ENCODE assay signal across 1 cellular context in genomic region chr17:78396436-78397335, GRCh38.
TF ChIP-seq lines count a peak whose summit lies in the region.

No MANE protein-coding gene starts in this region.

TF ChIP-seq in GM23338, 12 proteins besides CTCF, POLR2A, EP300 and RAD21 (continued from another document):
- TF ChIP-seq ZNF462 (CRISPR knock-in tag; IDR thresholded peaks at IDR 0.05) (no peak), POLR2AphosphoS5 (IDR thresholded peaks at IDR 0.05; ENCODE audit: low read depth) (no peak), ZNF331 (CRISPR knock-in tag; IDR thresholded peaks at IDR 0.05; ENCODE audit: low read depth) (no peak), ETS1 (IDR thresholded peaks at IDR 0.05) (no peak), REST (IDR thresholded peaks at IDR 0.05; ENCODE audit: unreplicated experiment) (no peak), NANOG (IDR thresholded peaks at IDR 0.05; ENCODE audit: borderline replicate concordance) (no peak), STAT1 (IDR thresholded peaks at IDR 0.05; ENCODE audit: unreplicated experiment) (no peak), EZH2phosphoT487 (IDR thresholded peaks at IDR 0.05; ENCODE audit: unreplicated experiment) (no peak), CREB1 (CRISPR knock-in tag; IDR thresholded peaks at IDR 0.05; ENCODE audit: low read depth) (no peak)
